8 cellular contexts compared by ENCODE assay signal in the genomic region with DNA sequence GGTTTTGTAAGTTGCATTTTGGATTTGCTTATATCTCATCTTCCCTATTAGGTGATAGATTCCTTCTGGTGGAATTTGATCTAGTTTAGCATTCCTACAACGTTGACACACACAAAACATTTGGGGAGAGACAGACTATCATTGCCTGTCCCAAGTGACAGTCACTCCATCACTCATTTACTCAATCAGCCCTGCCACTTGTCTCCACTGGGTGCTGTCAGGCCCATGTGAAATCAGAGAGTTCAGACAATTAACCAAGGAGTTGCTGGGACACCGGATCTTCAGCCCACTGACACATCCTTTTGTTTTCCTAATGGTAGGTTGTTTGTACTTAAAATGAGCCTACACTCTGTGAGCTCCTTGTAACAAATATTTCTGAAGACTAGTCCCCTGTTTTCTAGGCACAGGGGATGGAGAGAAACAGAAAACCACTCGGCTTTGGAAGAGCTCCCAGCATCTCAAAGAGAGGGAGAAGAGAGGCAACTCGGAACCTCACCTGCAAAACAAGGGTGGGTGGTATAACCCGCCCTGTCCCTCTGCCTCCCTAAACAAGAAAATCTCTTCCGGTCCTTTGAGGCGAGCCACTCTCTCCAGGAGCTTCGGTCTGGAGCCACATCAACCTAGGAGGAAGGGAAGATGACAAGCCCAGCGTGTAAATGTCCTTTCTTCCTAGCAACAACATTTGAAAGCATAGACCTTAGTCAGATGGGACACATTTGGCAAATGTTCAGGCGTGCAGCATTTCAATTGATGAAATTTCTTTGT.
DNase-seq lines count a peak whose midpoint lies in the region; ATAC-seq lines count a peak whose summit lies in the region.

No MANE protein-coding gene starts in this region.

- peak overlapping the region; percentile 75 for H3K4me3 Mint-ChIP-seq in activated T-cell treated with anti-CD3 and anti-CD28 coated beads, Interleukin-2, amount 50 U/mL, for 24 hours
- peak overlapping the region; percentile 69 for H3K4me3 Mint-ChIP-seq in activated CD4-positive, alpha-beta memory T cell treated with anti-CD3 and anti-CD28 coated beads for 36 hours

- H3K36me3 ChIP-seq in iPS-18a (ENCODE audit: control insufficient read depth, low read depth, low read length) (no peaks in the 10 kb centered on the region), subcutaneous abdominal adipose tissue (ENCODE audit: control insufficient read depth in 5 of 5, insufficient read depth in 5 of 5, low read length in 5 of 5) (no peaks in the 10 kb centered on the region)

- no peaks in the 10 kb centered on the region for H3K36me3 Mint-ChIP-seq in activated T-cell treated with anti-CD3 and anti-CD28 coated beads, Interleukin-2, amount 50 U/mL, for 24 hours (ENCODE audit: low read depth)
- no peaks in the 10 kb centered on the region for H3K36me3 Mint-ChIP-seq in activated CD4-positive, alpha-beta memory T cell treated with anti-CD3 and anti-CD28 coated beads for 36 hours

- ATAC-seq in GM21717 (IDR thresholded peaks at IDR 0.05; ENCODE audit: unreplicated experiment): no peak

- peaks cover 60% of the 10 kb centered on the region for H3K27me3 Mint-ChIP-seq in activated T-cell treated with anti-CD3 and anti-CD28 coated beads, Interleukin-2, amount 50 U/mL, for 24 hours
- peaks cover 39% of the 10 kb centered on the region for H3K27me3 Mint-ChIP-seq in activated CD4-positive, alpha-beta memory T cell treated with anti-CD3 and anti-CD28 coated beads for 36 hours

- intact Hi-C loops in activated CD4-positive, alpha-beta memory T cell treated with anti-CD3 and anti-CD28 coated beads for 36 hours (cut with micrococcal nuclease): no loop called here

- H3K9me3 Mint-ChIP-seq in activated T-cell treated with anti-CD3 and anti-CD28 coated beads, Interleukin-2, amount 50 U/mL, for 24 hours: no peaks in the 10 kb centered on the region
- no peaks in the 10 kb centered on the region for H3K9me3 Mint-ChIP-seq in activated CD4-positive, alpha-beta memory T cell treated with anti-CD3 and anti-CD28 coated beads for 36 hours

- H3K4me3 ChIP-seq in iPS-18a (ENCODE audit: low read length) (peak overlapping the region; percentile 67), subcutaneous abdominal adipose tissue (ENCODE audit: low read depth in 1 of 5, low read length in 5 of 5) (peak overlapping the region; percentile 42 to 59 (median 54))

- peak overlapping the region; percentile 20 for H3K9ac ChIP-seq in iPS-18a (ENCODE audit: low read length)
- no peak overlapping the region for H3K9ac ChIP-seq in subcutaneous abdominal adipose tissue (ENCODE audit: low read length in 5 of 5)

- H3K4me1 ChIP-seq in iPS-18a (ENCODE audit: control insufficient read depth, low read depth, low read length): peaks cover 15% of the 10 kb centered on the region
- peaks cover 0 to 18% (median 13%) of the 10 kb centered on the region in 5 donors for H3K4me1 ChIP-seq in subcutaneous abdominal adipose tissue (ENCODE audit: control insufficient read depth in 5 of 5, insufficient read depth in 5 of 5, low read length in 5 of 5)

- peaks cover 15% of the 10 kb centered on the region for H3K4me1 Mint-ChIP-seq in activated T-cell treated with anti-CD3 and anti-CD28 coated beads, Interleukin-2, amount 50 U/mL, for 24 hours (ENCODE audit: low read depth)
- H3K4me1 Mint-ChIP-seq in activated CD4-positive, alpha-beta memory T cell treated with anti-CD3 and anti-CD28 coated beads for 36 hours (ENCODE audit: low read depth): peaks cover 8% of the 10 kb centered on the region

- CTCF ChIA-PET in activated CD4-positive, alpha-beta memory T cell treated with anti-CD3 and anti-CD28 coated beads for 36 hours (lab: Charles Lee): interaction anchor here (1.9 kb wide), 1 partner anchor 644 kb away, joined by 5 read pairs; no protein-coding TSS in a partner anchor

- no peak overlapping the region for H3K27ac Mint-ChIP-seq in activated T-cell treated with anti-CD3 and anti-CD28 coated beads, Interleukin-2, amount 50 U/mL, for 24 hours
- no peak overlapping the region for H3K27ac Mint-ChIP-seq in activated CD4-positive, alpha-beta memory T cell treated with anti-CD3 and anti-CD28 coated beads for 36 hours

- H3K27me3 ChIP-seq in iPS-18a (ENCODE audit: control insufficient read depth, insufficient read depth, low read length) (peaks cover 21% of the 10 kb centered on the region), subcutaneous abdominal adipose tissue (ENCODE audit: control insufficient read depth in 5 of 5, insufficient read depth in 4 of 5, low read length in 5 of 5) (no peaks in the 10 kb centered on the region)

- no peak overlapping the region for H3K27ac ChIP-seq in iPS-18a (ENCODE audit: low read length)
- H3K27ac ChIP-seq in subcutaneous abdominal adipose tissue (ENCODE audit: low read depth, low read length): no peak overlapping the region

- POLR2A ChIA-PET in activated CD4-positive, alpha-beta memory T cell treated with anti-CD3 and anti-CD28 coated beads for 36 hours (lab: Charles Lee): no interaction called here

- H3K9me3 ChIP-seq in iPS-18a (ENCODE audit: control insufficient read depth, low read depth, low read length) (no peaks in the 10 kb centered on the region), subcutaneous abdominal adipose tissue (ENCODE audit: control insufficient read depth in 5 of 5, low read length in 5 of 5) (no peaks in the 10 kb centered on the region)

- no peak for DNase-seq in activated T-cell treated with anti-CD3 and anti-CD28 coated beads, Interleukin-2, amount 50 U/mL, for 24 hours
- DNase-seq in activated T-cell treated with anti-CD3 and anti-CD28 coated beads, Interleukin-2, amount 50 U/mL, for 1 hour: no peak
- DNase-seq in activated CD4-positive, alpha-beta memory T cell treated with anti-CD3 and anti-CD28 coated beads for 36 hours: no peak
- DNase-seq in SHP77 treated with DMSO at 0.1 percent for 48 hours (lab: John Stamatoyannopoulos, UW): no peak
- DNase-seq in cerebellar nuclear complex (lab: John Stamatoyannopoulos, UW): no peak
